ENCODE assay signal across 13 cellular contexts in the genomic region with DNA sequence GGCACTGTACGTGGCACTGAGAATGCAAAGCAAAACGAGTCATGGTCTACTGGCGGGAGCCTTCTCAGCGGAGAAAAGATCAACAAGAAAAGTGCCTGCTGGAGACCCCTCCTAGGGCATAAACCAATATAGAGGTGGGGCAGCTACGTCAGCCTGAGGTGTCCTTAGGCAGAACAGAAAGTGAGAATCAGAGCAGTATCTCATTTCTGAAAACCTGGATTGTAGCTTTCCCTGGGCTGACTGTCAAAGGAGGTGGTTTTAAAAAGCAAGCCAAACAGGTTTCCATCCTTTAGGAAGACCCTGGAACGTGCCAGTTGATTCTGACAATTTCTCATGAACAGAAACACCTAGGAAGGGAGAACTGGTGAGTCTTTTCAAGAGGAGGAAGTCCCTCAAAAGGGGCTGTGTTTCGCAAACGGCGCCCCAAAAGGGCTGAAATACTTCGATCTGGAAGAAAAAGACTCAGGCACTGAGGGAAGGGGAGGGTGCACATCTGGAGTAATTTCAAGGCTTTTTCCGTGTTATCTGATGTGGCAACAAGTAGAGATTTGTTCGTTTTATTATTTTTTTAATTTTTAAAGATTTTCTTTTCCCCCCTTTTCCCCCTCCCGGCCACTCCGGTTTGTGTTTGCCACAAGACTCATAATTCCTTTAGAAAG. TPM values are rescaled to one million over a fixed set of nuclear protein-coding genes. Genes with fewer than 3 reads are reported as not detected.
A peak's percentile ranks its signal among the peaks of the same experiment; 100 is the strongest.
DNase-seq lines count a peak whose midpoint lies in the region; ATAC-seq, FAIRE-seq and TF ChIP-seq lines count a peak whose summit lies in the region.
"Not testable (repeated sequence)": the region's sequence is repeated elsewhere in the genome, so short reads cannot be mapped to it uniquely, and the experiment has no call there.
"Had no signal": no experiment of that assay in that cellular context is flagged by ENCODE, and none has a peak within 500 bp of the region (broad histone marks: within the 10 kb centered on the region; RNA-seq: fewer than 3 reads in every experiment).

No MANE protein-coding gene starts in this region.

- peak overlapping the region; percentile 63 for H3K27ac ChIP-seq in CD4-positive, CD25-positive, alpha-beta regulatory T cell (ENCODE audit: insufficient read depth, low read length, poor library complexity, severe bottlenecking)
- not testable (repeated sequence) for H3K27ac ChIP-seq in SU-DHL-6 (ENCODE audit: low read depth, low read length); cardiac muscle cell

- H3K27ac Mint-ChIP-seq in CD4-positive, CD25-positive, alpha-beta regulatory T cell: peak overlapping the region; percentile 42 to 97 (median 87)
- H3K27ac Mint-ChIP-seq in natural killer cell treated with Interleukin-12 subunit alpha and Interleukin-12 subunit beta and Interleukin-15 and Interleukin-18, amount 100 ng/mL, for 72 hours: peak overlapping the region; percentile 81 to 93
- peak overlapping the region; percentile 95 for H3K27ac Mint-ChIP-seq in stimulated activated naive B cell treated with anti-CD40 and anti-IgM and Interleukin-4, amounts not matched to agents 10 μg/mL and 1 μg/mL and 100 μg/mL, for 72 hours

- H3K36me3 ChIP-seq in CD4-positive, CD25-positive, alpha-beta regulatory T cell (ENCODE audit: control insufficient read depth, insufficient read depth, low read length); SU-DHL-6 (ENCODE audit: low read length); bronchial epithelial cell (ENCODE audit: control insufficient read depth, insufficient read depth, low read length); cardiac muscle cell: not testable (repeated sequence)

- not testable (repeated sequence) for H3K27me3 ChIP-seq in CD4-positive, CD25-positive, alpha-beta regulatory T cell (ENCODE audit: control insufficient read depth, insufficient read depth, low read length); SU-DHL-6 (ENCODE audit: low read length); bronchial epithelial cell (ENCODE audit: control insufficient read depth, insufficient read depth, low read length); cardiac muscle cell

- not testable (repeated sequence) for TF ChIP-seq CTCF in SU-DHL-6 (IDR thresholded peaks at IDR 0.05; ENCODE audit: insufficient read depth, low read length, poor library complexity, severe bottlenecking); bronchial epithelial cell (IDR thresholded peaks at IDR 0.05; ENCODE audit: insufficient read depth, low read length, severe bottlenecking); cardiac muscle cell (IDR thresholded peaks at IDR 0.05; ENCODE audit: low read depth, low read length)

- not testable (repeated sequence) for H3K9me3 ChIP-seq in CD4-positive, CD25-positive, alpha-beta regulatory T cell (ENCODE audit: control insufficient read depth in 2 of 2, low read length in 2 of 2); SU-DHL-6 (ENCODE audit: insufficient read depth, low read length); cardiac muscle cell (ENCODE audit: low read depth)

- not testable (repeated sequence) for H3K9ac ChIP-seq in SU-DHL-6 (ENCODE audit: low read length)

- H3K4me3 ChIP-seq in CD4-positive, CD25-positive, alpha-beta regulatory T cell (ENCODE audit: low read depth, low read length): peak overlapping the region; percentile 72
- H3K4me3 ChIP-seq in SU-DHL-6 (ENCODE audit: insufficient read depth, low read length, poor library complexity, severe bottlenecking); bronchial epithelial cell (ENCODE audit: low read depth, low read length): not testable (repeated sequence)
- peak overlapping the region; percentile 32 for H3K4me3 ChIP-seq in cardiac muscle cell

- H3K4me2 ChIP-seq in SU-DHL-6 (ENCODE audit: low read depth, low read length, poor library complexity, severe bottlenecking): peak overlapping the region; percentile 42

- not testable (repeated sequence) for H3F3A ChIP-seq in SU-DHL-6 (ENCODE audit: insufficient read depth)

- peak overlapping the region; percentile 87 to 93 (median 88) for H3K4me3 Mint-ChIP-seq in CD4-positive, CD25-positive, alpha-beta regulatory T cell
- H3K4me3 Mint-ChIP-seq in activated T-cell treated with anti-CD3 and anti-CD28 coated beads, Interleukin-2, amount 50 U/mL, for 4 hours: peak overlapping the region; percentile 83
- peak overlapping the region; percentile 87 for H3K4me3 Mint-ChIP-seq in natural killer cell treated with Interleukin-12 subunit alpha and Interleukin-12 subunit beta and Interleukin-15 and Interleukin-18, amount 100 ng/mL, for 72 hours
- H3K4me3 Mint-ChIP-seq in stimulated activated naive B cell treated with anti-CD40 and anti-IgM and Interleukin-4, amounts not matched to agents 10 μg/mL and 1 μg/mL and 100 μg/mL, for 72 hours: peak overlapping the region; percentile 82 to 84

- not testable (repeated sequence) for H3K4me1 ChIP-seq in CD4-positive, CD25-positive, alpha-beta regulatory T cell (ENCODE audit: control insufficient read depth, insufficient read depth, low read length, poor library complexity, severe bottlenecking); cardiac muscle cell (ENCODE audit: low read depth)

- not testable (repeated sequence) for H3K9me3 Mint-ChIP-seq in CD4-positive, CD25-positive, alpha-beta regulatory T cell; activated T-cell treated with anti-CD3 and anti-CD28 coated beads, Interleukin-2, amount 50 U/mL, for 4 hours; natural killer cell treated with Interleukin-12 subunit alpha and Interleukin-12 subunit beta and Interleukin-15 and Interleukin-18, amount 100 ng/mL, for 72 hours; stimulated activated naive B cell treated with anti-CD40 and anti-IgM and Interleukin-4, amounts not matched to agents 10 μg/mL and 1 μg/mL and 100 μg/mL, for 72 hours

- not testable (repeated sequence) for H3K79me2 ChIP-seq in SU-DHL-6 (ENCODE audit: insufficient read depth, low read length)

- H3K36me3 Mint-ChIP-seq in CD4-positive, CD25-positive, alpha-beta regulatory T cell; activated T-cell treated with anti-CD3 and anti-CD28 coated beads, Interleukin-2, amount 50 U/mL, for 4 hours (ENCODE audit: insufficient read depth); natural killer cell treated with Interleukin-12 subunit alpha and Interleukin-12 subunit beta and Interleukin-15 and Interleukin-18, amount 100 ng/mL, for 72 hours; stimulated activated naive B cell treated with anti-CD40 and anti-IgM and Interleukin-4, amounts not matched to agents 10 μg/mL and 1 μg/mL and 100 μg/mL, for 72 hours: not testable (repeated sequence)

- not testable (repeated sequence) for H3K27me3 Mint-ChIP-seq in CD4-positive, CD25-positive, alpha-beta regulatory T cell; activated T-cell treated with anti-CD3 and anti-CD28 coated beads, Interleukin-2, amount 50 U/mL, for 4 hours (ENCODE audit: low read depth); natural killer cell treated with Interleukin-12 subunit alpha and Interleukin-12 subunit beta and Interleukin-15 and Interleukin-18, amount 100 ng/mL, for 72 hours; stimulated activated naive B cell treated with anti-CD40 and anti-IgM and Interleukin-4, amounts not matched to agents 10 μg/mL and 1 μg/mL and 100 μg/mL, for 72 hours

- H2AFZ ChIP-seq in SU-DHL-6 (ENCODE audit: low read depth, low read length, severe bottlenecking): not testable (repeated sequence)

- not testable (repeated sequence) for H3K9me2 ChIP-seq in SU-DHL-6 (replicated peaks; ENCODE audit: insufficient read depth, low read length)

- not testable (repeated sequence) for FAIRE-seq in bronchial epithelial cell (lab: Jason Lieb, UNC)

- H3K4me1 Mint-ChIP-seq in CD4-positive, CD25-positive, alpha-beta regulatory T cell; activated T-cell treated with anti-CD3 and anti-CD28 coated beads, Interleukin-2, amount 50 U/mL, for 4 hours (ENCODE audit: low read depth); natural killer cell treated with Interleukin-12 subunit alpha and Interleukin-12 subunit beta and Interleukin-15 and Interleukin-18, amount 100 ng/mL, for 72 hours (ENCODE audit: low read depth in 2 of 2); stimulated activated naive B cell treated with anti-CD40 and anti-IgM and Interleukin-4, amounts not matched to agents 10 μg/mL and 1 μg/mL and 100 μg/mL, for 72 hours: not testable (repeated sequence)

- DNase-seq in CD4-positive, CD25-positive, alpha-beta regulatory T cell: peak in 2 of 3 donors; percentile 16 to 44
- DNase-seq in HT-29 (ENCODE audit: low spot score) (peak; percentile 0), bronchial epithelial cell (ENCODE audit: low read depth) (peak; percentile 1)
- peak; percentile 4 for DNase-seq in activated T-cell treated with anti-CD3 and anti-CD28 coated beads, Interleukin-2, amount 50 U/mL, for 4 hours
- not testable (repeated sequence) for DNase-seq in cardiac muscle cell (ENCODE audit: low read depth in 1 of 2, low spot score in 1 of 2)
- peak; percentile 39 for DNase-seq in natural killer cell treated with Interleukin-12 subunit alpha and Interleukin-12 subunit beta and Interleukin-15 and Interleukin-18, amount 100 ng/mL, for 72 hours (ENCODE audit: low spot score)
- peak; percentile 17 for DNase-seq in stimulated activated naive B cell treated with anti-CD40 and anti-IgM and Interleukin-4, amounts not matched to agents 10 μg/mL and 1 μg/mL and 100 μg/mL, for 72 hours

- ATAC-seq in CD4-positive, CD25-positive, alpha-beta regulatory T cell (ENCODE audit: low read depth in 2 of 2); activated T-cell treated with anti-CD3 and anti-CD28 coated beads, Interleukin-2, amount 50 U/mL, for 4 hours; natural killer cell treated with Interleukin-12 subunit alpha and Interleukin-12 subunit beta and Interleukin-15 and Interleukin-18, amount 100 ng/mL, for 72 hours; stimulated activated naive B cell treated with anti-CD40 and anti-IgM and Interleukin-4, amounts not matched to agents 10 μg/mL and 1 μg/mL and 100 μg/mL, for 72 hours (replicated peaks): not testable (repeated sequence)

- not testable (repeated sequence) for H4K20me1 ChIP-seq in SU-DHL-6 (ENCODE audit: low read depth, low read length)

RNA-seq across cellular contexts. Expression of gene PPIAL4C, which starts 22.5 kb away (rescaled TPM):
- not detected for total RNA-seq in CD4-positive, CD25-positive, alpha-beta regulatory T cell
- under 1 TPM in 1 of 4 donors, not detected in 3; 0.40 TPM for polyA plus RNA-seq in CD4-positive, CD25-positive, alpha-beta regulatory T cell
- not detected in 2 replicates for total RNA-seq in HT-29 (2014; rRNA removed; shearing (Covaris generic))
- under 1 TPM in 1 of 3 donors, not detected in 2; 0.40 TPM for total RNA-seq in activated T-cell treated with anti-CD3 and anti-CD28 coated beads, Interleukin-2, amount 50 U/mL, for 4 hours
- total RNA-seq in bronchial epithelial cell (not detected in 2 replicates), cardiac muscle cell (not detected in 2 replicates)
- polyA plus RNA-seq in cardiac muscle cell: not detected in 2 replicates
- total RNA-seq in natural killer cell treated with Interleukin-12 subunit alpha and Interleukin-12 subunit beta and Interleukin-15 and Interleukin-18, amount 100 ng/mL, for 72 hours: 1 to 10 TPM in 1 of 2 donors, not detected in 1; 1.7 TPM
- total RNA-seq: dermis blood vessel endothelial cell, foreskin keratinocyte, mucosa of gallbladder, renal cortical epithelial cell, Right ventricle myocardium inferior had no signal
- polyA plus RNA-seq: foreskin keratinocyte had no signal
